Comparison of ENCODE assay signal across 18 cellular contexts in genomic region chr1:71343686-71344416, GRCh38.
DNase-seq lines count a peak whose midpoint lies in the region; ATAC-seq, FAIRE-seq and TF ChIP-seq lines count a peak whose summit lies in the region.
"Had no signal": no experiment of that assay in that cellular context is flagged by ENCODE, and none has a peak within 500 bp of the region (broad histone marks: within the 10 kb centered on the region; RNA-seq: fewer than 3 reads in every experiment).

No MANE protein-coding gene starts in this region.

- peak; percentile 22 to 29 for TF ChIP-seq CTCF in mammary epithelial cell (conservative IDR thresholded peaks at IDR 0.05 in 1 of 2, IDR thresholded peaks at IDR 0.05 in 1 of 2; ENCODE audit: extremely low read depth in 1 of 2, insufficient read depth in 1 of 2, low read depth in 1 of 2, low read length in 2 of 2)
- TF ChIP-seq CTCF in breast epithelium (IDR thresholded peaks at IDR 0.05) = no peak
- TF ChIP-seq CTCF in D721Med (IDR thresholded peaks at IDR 0.05; ENCODE audit: insufficient read depth, missing control alignments) = no peak

- H3K36me3 ChIP-seq in mammary epithelial cell (ENCODE audit: insufficient read depth, low read length) (no peaks in the 10 kb centered on the region), breast epithelium (no peaks in the 10 kb centered on the region)

- peaks cover 2% of the 10 kb centered on the region for H3K9me3 ChIP-seq in mammary epithelial cell (replicated peaks; ENCODE audit: insufficient read depth, low read length)
- H3K9me3 ChIP-seq in breast epithelium = peaks cover 6 to 19% of the 10 kb centered on the region in 2 donors
- H3K9me3 ChIP-seq: A549, Caco-2 had no signal

- no peaks in the 10 kb centered on the region for H3K4me1 Mint-ChIP-seq in activated T-helper 2 cell treated with anti-CD3 and anti-CD28 coated beads, Interferon-gamma antibody, Interleukin-2, Interleukin-4, amounts not matched to agents 10 μg/mL and 5 μg/mL and 100 μg/mL, durations not matched to agents 14 hours and 24 hours and 36 hours (ENCODE audit: low read depth)
- H3K4me1 Mint-ChIP-seq: stimulated activated naive B cell treated with anti-CD40 and anti-IgM and Interleukin-4, amounts not matched to agents 10 μg/mL and 1 μg/mL and 100 μg/mL, for 72 hours had no signal

- no peak for TF ChIP-seq POLR2A in breast epithelium (IDR thresholded peaks at IDR 0.05)

- no peaks in the 10 kb centered on the region for H3K79me2 ChIP-seq in mammary epithelial cell (ENCODE audit: insufficient read depth, low read length)

- H3K9me3 Mint-ChIP-seq in activated T-helper 2 cell treated with anti-CD3 and anti-CD28 coated beads, Interferon-gamma antibody, Interleukin-2, Interleukin-4, amounts not matched to agents 10 μg/mL and 5 μg/mL and 100 μg/mL, durations not matched to agents 14 hours and 24 hours and 36 hours = peaks cover 30% of the 10 kb centered on the region

- DNase-seq in mammary epithelial cell = peak; percentile 12
- no peak for DNase-seq in breast epithelium (ENCODE audit: low spot score in 2 of 2)
- DNase-seq in NCI-H69 (lab: John Stamatoyannopoulos, UW) = peak; percentile 9
- DNase-seq in epithelial cell of prostate (ENCODE audit: low read depth, low spot score) = peak; percentile 33
- no peak for DNase-seq in activated T-helper 2 cell treated with anti-CD3 and anti-CD28 coated beads, Interferon-gamma antibody, Interleukin-2, Interleukin-4, amounts not matched to agents 10 μg/mL and 5 μg/mL and 100 μg/mL, durations not matched to agents 14 hours and 24 hours and 36 hours (ENCODE audit: low spot score)
- no peak for DNase-seq in D721Med (ENCODE audit: insufficient read length, low spot score)
- no peak for DNase-seq in ACHN
- DNase-seq: activated CD8-positive, alpha-beta memory T cell treated with anti-CD3 and anti-CD28 coated beads for 24 hours; activated effector memory CD4-positive, alpha-beta T cell treated with Interleukin-2 at 50 U/mL for 16 hours; anterior cingulate cortex; Caco-2; midbrain; NCI-H2107; stimulated activated naive B cell treated with anti-CD40 and anti-IgM and Interleukin-4, amounts not matched to agents 10 μg/mL and 1 μg/mL and 100 μg/mL, for 72 hours had no signal

- intact Hi-C loops in mammary epithelial cell (cut with micrococcal nuclease) (no loop called here), breast epithelium (cut with DNase I; ENCODE audit: low total_unique reads) (no loop called here)
- intact Hi-C loops in activated T-helper 2 cell treated with anti-CD3 and anti-CD28 coated beads, Interferon-gamma antibody, Interleukin-2, Interleukin-4, amounts not matched to agents 10 μg/mL and 5 μg/mL and 100 μg/mL, durations not matched to agents 14 hours and 24 hours and 36 hours (cut with micrococcal nuclease) = no loop called here

- H3K36me3 Mint-ChIP-seq in activated T-helper 2 cell treated with anti-CD3 and anti-CD28 coated beads, Interferon-gamma antibody, Interleukin-2, Interleukin-4, amounts not matched to agents 10 μg/mL and 5 μg/mL and 100 μg/mL, durations not matched to agents 14 hours and 24 hours and 36 hours (ENCODE audit: low read depth) = no peaks in the 10 kb centered on the region
- H3K36me3 Mint-ChIP-seq: stimulated activated naive B cell treated with anti-CD40 and anti-IgM and Interleukin-4, amounts not matched to agents 10 μg/mL and 1 μg/mL and 100 μg/mL, for 72 hours had no signal

- H3K4me2 ChIP-seq in mammary epithelial cell (ENCODE audit: insufficient read depth, low read depth, low read length) = no peak overlapping the region
- H3K4me2 ChIP-seq: A549 had no signal

- no peak overlapping the region for H3K27ac ChIP-seq in mammary epithelial cell (ENCODE audit: insufficient read depth, low read depth, low read length)
- H3K27ac ChIP-seq in breast epithelium = no peak overlapping the region
- H3K27ac ChIP-seq in epithelial cell of prostate = no peak overlapping the region
- H3K27ac ChIP-seq: A549, SK-N-MC had no signal

- H3K4me3 Mint-ChIP-seq in activated T-helper 2 cell treated with anti-CD3 and anti-CD28 coated beads, Interferon-gamma antibody, Interleukin-2, Interleukin-4, amounts not matched to agents 10 μg/mL and 5 μg/mL and 100 μg/mL, durations not matched to agents 14 hours and 24 hours and 36 hours (ENCODE audit: low read depth) = no peak overlapping the region
- H3K4me3 Mint-ChIP-seq: stimulated activated naive B cell treated with anti-CD40 and anti-IgM and Interleukin-4, amounts not matched to agents 10 μg/mL and 1 μg/mL and 100 μg/mL, for 72 hours had no signal

- in situ Hi-C loops in mammary epithelial cell (cut with MboI; ENCODE audit: low sequenced_read_pairs in 2 of 2) = no loop called here
- in situ Hi-C loops in ACHN (cut with HindIII; ENCODE audit: low pct_ligation_motif_present, low pct_unique_long_range_greater_than_20kb, low sequenced_read_pairs) = no loop called here

- FAIRE-seq in D721Med (lab: Jason Lieb, UNC) = no peak
- FAIRE-seq: A549, TTC549 had no signal

- 50% methylated on average over 3 of the region's 3 CpGs for WGBS in mammary epithelial cell (ENCODE audit: low coverage, missing lambda C conversion rate)

- no TSS peak for BruUV-seq in mammary epithelial cell (replicated peaks; lab: Mats Ljungman, UMichigan)

- dilution Hi-C loops in mammary epithelial cell (cut with HindIII; ENCODE audit: low sequenced_read_pairs) = no loop called here

- H3K4me3 ChIP-seq in mammary epithelial cell (replicated peaks in 1 of 3; ENCODE audit: insufficient read depth in 1 of 3, low read depth in 2 of 3, low read length in 3 of 3) (no peak overlapping the region), breast epithelium (no peak overlapping the region)
- H3K4me3 ChIP-seq: A549, SK-N-MC had no signal

- CTCF ChIA-PET in mammary epithelial cell (lab: Charles Lee; ENCODE audit: low non-redundant PET) = no interaction called here

- no peak overlapping the region for H3K9ac ChIP-seq in mammary epithelial cell (ENCODE audit: insufficient read depth, low read length)

- H3K27me3 ChIP-seq in mammary epithelial cell (ENCODE audit: insufficient read depth, low read length) (no peaks in the 10 kb centered on the region), breast epithelium (no peaks in the 10 kb centered on the region)

- H3K27me3 Mint-ChIP-seq in activated T-helper 2 cell treated with anti-CD3 and anti-CD28 coated beads, Interferon-gamma antibody, Interleukin-2, Interleukin-4, amounts not matched to agents 10 μg/mL and 5 μg/mL and 100 μg/mL, durations not matched to agents 14 hours and 24 hours and 36 hours (ENCODE audit: low read depth) = no peaks in the 10 kb centered on the region
- H3K27me3 Mint-ChIP-seq: stimulated activated naive B cell treated with anti-CD40 and anti-IgM and Interleukin-4, amounts not matched to agents 10 μg/mL and 1 μg/mL and 100 μg/mL, for 72 hours had no signal

- H2AFZ ChIP-seq in mammary epithelial cell (ENCODE audit: low read depth, low read length) = no peak overlapping the region

- no peaks in the 10 kb centered on the region for H3K4me1 ChIP-seq in mammary epithelial cell (ENCODE audit: insufficient read depth, low read length)
- H3K4me1 ChIP-seq in breast epithelium = no peaks in the 10 kb centered on the region
- H3K4me1 ChIP-seq: A549, Caco-2 had no signal

- no peak overlapping the region for H3K27ac Mint-ChIP-seq in activated T-helper 2 cell treated with anti-CD3 and anti-CD28 coated beads, Interferon-gamma antibody, Interleukin-2, Interleukin-4, amounts not matched to agents 10 μg/mL and 5 μg/mL and 100 μg/mL, durations not matched to agents 14 hours and 24 hours and 36 hours
- H3K27ac Mint-ChIP-seq: stimulated activated naive B cell treated with anti-CD40 and anti-IgM and Interleukin-4, amounts not matched to agents 10 μg/mL and 1 μg/mL and 100 μg/mL, for 72 hours had no signal

- no peak for ATAC-seq in HG02852 (IDR thresholded peaks at IDR 0.05; ENCODE audit: unreplicated experiment)
- ATAC-seq: A549; stimulated activated naive B cell treated with anti-CD40 and anti-IgM and Interleukin-4, amounts not matched to agents 10 μg/mL and 1 μg/mL and 100 μg/mL, for 72 hours had no signal

- no peaks in the 10 kb centered on the region for H4K20me1 ChIP-seq in mammary epithelial cell (ENCODE audit: insufficient read depth, low read length)

Comparison
In these comparisons a context has a peak if more than half of its experiments do, and no peak if none do; other contexts are left out.
1. DNase-seq: peak in mammary epithelial cell (single experiment), NCI-H69 (single experiment) and epithelial cell of prostate (single experiment); none in breast epithelium (0 of 2), activated T-helper 2 cell treated with anti-CD3 and anti-CD28 coated beads, Interferon-gamma antibody, Interleukin-2, Interleukin-4, amounts not matched to agents 10 μg/mL and 5 μg/mL and 100 μg/mL, durations not matched to agents 14 hours and 24 hours and 36 hours (single experiment), D721Med (single experiment) and ACHN (single experiment).
2. CTCF ChIP-seq: peak in mammary epithelial cell (2 of 2); none in breast epithelium (0 of 3) and D721Med (single experiment).